ENCODE assay signal across 36 cellular contexts in the genomic region with DNA sequence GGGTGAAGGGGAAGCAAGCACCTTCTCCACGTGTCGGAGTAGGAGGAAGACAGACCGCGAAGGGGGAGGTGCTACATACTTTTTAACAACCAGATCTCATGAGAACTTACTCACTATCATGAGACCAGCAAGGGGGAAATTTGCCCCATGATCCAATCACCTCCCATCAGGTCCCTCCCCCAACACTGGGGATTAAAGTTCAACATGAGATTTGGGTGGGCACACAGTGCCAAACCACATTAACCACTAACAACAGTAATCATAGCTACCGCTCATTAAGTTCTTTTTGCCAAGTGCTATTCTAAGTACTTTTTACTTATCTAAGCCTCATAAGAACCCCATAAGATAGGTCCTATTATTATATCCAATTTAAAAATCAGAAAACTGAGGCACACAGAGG.
"Had no signal": no experiment of that assay in that cellular context is flagged by ENCODE, and none has a peak within 500 bp of the region (broad histone marks: within the 10 kb centered on the region; RNA-seq: fewer than 3 reads in every experiment).

No MANE protein-coding gene starts in this region.

- H3K4me1 ChIP-seq: ascending aorta, Peyer's patch had no signal

- H3K4me3 Mint-ChIP-seq: activated CD4-positive, alpha-beta T cell treated with anti-CD3 and anti-CD28 coated beads for 36 hours; activated CD4-positive, alpha-beta T cell treated with anti-CD3 and anti-CD28 coated beads, Interleukin-2, amount 10 ng/mL, durations not matched to agents 7 days and 5 days; activated CD8-positive, alpha-beta T cell treated with anti-CD3 and anti-CD28 coated beads, Interleukin-2, amount 10 ng/mL, durations not matched to agents 7 days and 5 days; activated naive CD4-positive, alpha-beta T cell treated with anti-CD3 and anti-CD28 coated beads, Interleukin-2, amount 50 U/mL, for 24 hours; activated naive CD8-positive, alpha-beta T cell treated with anti-CD3 and anti-CD28 coated beads, Interleukin-2, amount 10 ng/mL, durations not matched to agents 7 days and 5 days; activated T-cell treated with anti-CD3 and anti-CD28 coated beads, Interleukin-2, amount 50 U/mL, for 24 hours; T-helper 1 cell treated with Interleukin-12 subunit alpha and Interleukin-12 subunit beta and Interleukin-4 antibody, amounts not matched to agents 30 μg/mL and 1 μg/mL, for 36 hours; T-helper 2 cell treated with Interferon-gamma antibody and Interleukin-4, amounts not matched to agents 5 μg/mL and 100 μg/mL, for 36 hours; WTC11 had no signal

- H3K36me3 ChIP-seq: ascending aorta, Peyer's patch, SJSA1 had no signal

- H3K4me1 Mint-ChIP-seq: activated CD4-positive, alpha-beta T cell treated with anti-CD3 and anti-CD28 coated beads for 36 hours; activated CD4-positive, alpha-beta T cell treated with anti-CD3 and anti-CD28 coated beads, Interleukin-2, amount 10 ng/mL, durations not matched to agents 7 days and 5 days; activated naive CD4-positive, alpha-beta T cell treated with anti-CD3 and anti-CD28 coated beads, Interleukin-2, amount 50 U/mL, for 24 hours; activated naive CD8-positive, alpha-beta T cell treated with anti-CD3 and anti-CD28 coated beads, Interleukin-2, amount 10 ng/mL, durations not matched to agents 7 days and 5 days had no signal

- DNase-seq: activated CD4-positive, alpha-beta T cell treated with anti-CD3 and anti-CD28 coated beads for 36 hours; activated CD4-positive, alpha-beta T cell treated with anti-CD3 and anti-CD28 coated beads, Interleukin-2, amount 10 ng/mL, durations not matched to agents 7 days and 5 days; activated CD4-positive, alpha-beta T cell treated with anti-CD3 and anti-CD28 coated beads, Interleukin-2, amount 50 U/mL, for 48 hours; activated CD8-positive, alpha-beta T cell treated with anti-CD3 and anti-CD28 coated beads, Interleukin-2, amount 10 ng/mL, durations not matched to agents 7 days and 5 days; activated gamma-delta T cell; activated naive CD4-positive, alpha-beta T cell treated with Interleukin-2 at 50 U/mL for 16 hours; activated naive CD8-positive, alpha-beta T cell treated with anti-CD3 and anti-CD28 coated beads, Interleukin-2, amount 10 ng/mL, durations not matched to agents 7 days and 5 days; activated T-cell treated with anti-CD3 and anti-CD28 coated beads, Interleukin-2, amount 50 U/mL, for 24 hours; amygdala; Kasumi-1; KG1; MM.1S; MV-4-11; NCI-H1092 treated with DMSO at 0.1 percent for 48 hours; NCI-H1417; NCI-H146; NCI-H187; NCI-H2029 treated with DMSO at 0.1 percent for 48 hours; NCI-H2107; NCI-H2171; NCI-H510A; NCI-H748 treated with DMSO at 0.1 percent for 48 hours; NK-92 treated with Interleukin-12 subunit alpha and Interleukin-12 subunit beta, amount 100 ng/mL, for 24 hours; PC-3; Peyer's patch; RPMI8226; SHP77 treated with DMSO at 0.1 percent for 48 hours; SK-N-SH had no signal

- H3K9me3 ChIP-seq: ascending aorta, Peyer's patch, SJSA1, SK-N-SH had no signal

- H3K36me3 Mint-ChIP-seq: activated naive CD4-positive, alpha-beta T cell treated with anti-CD3 and anti-CD28 coated beads, Interleukin-2, amount 50 U/mL, for 24 hours; activated naive CD8-positive, alpha-beta T cell treated with anti-CD3 and anti-CD28 coated beads, Interleukin-2, amount 10 ng/mL, durations not matched to agents 7 days and 5 days; WTC11 had no signal

- H3K9me3 Mint-ChIP-seq: activated CD4-positive, alpha-beta T cell treated with anti-CD3 and anti-CD28 coated beads, Interleukin-2, amount 10 ng/mL, durations not matched to agents 7 days and 5 days; activated naive CD4-positive, alpha-beta T cell treated with anti-CD3 and anti-CD28 coated beads, Interleukin-2, amount 50 U/mL, for 24 hours; activated naive CD8-positive, alpha-beta T cell treated with anti-CD3 and anti-CD28 coated beads, Interleukin-2, amount 10 ng/mL, durations not matched to agents 7 days and 5 days; activated T-cell treated with anti-CD3 and anti-CD28 coated beads, Interleukin-2, amount 50 U/mL, for 24 hours; activated T-helper 2 cell treated with anti-CD3 and anti-CD28 coated beads, Interferon-gamma antibody, Interleukin-2, Interleukin-4, amounts not matched to agents 10 μg/mL and 5 μg/mL and 100 μg/mL, durations not matched to agents 14 hours and 24 hours and 36 hours; T-helper 1 cell treated with Interleukin-12 subunit alpha and Interleukin-12 subunit beta and Interleukin-4 antibody, amounts not matched to agents 30 μg/mL and 1 μg/mL, for 36 hours; T-helper 2 cell treated with Interferon-gamma antibody and Interleukin-4, amounts not matched to agents 5 μg/mL and 100 μg/mL, for 36 hours had no signal

- H3K27ac Mint-ChIP-seq: activated CD4-positive, alpha-beta T cell treated with anti-CD3 and anti-CD28 coated beads for 36 hours; activated CD4-positive, alpha-beta T cell treated with anti-CD3 and anti-CD28 coated beads, Interleukin-2, amount 10 ng/mL, durations not matched to agents 7 days and 5 days; activated CD8-positive, alpha-beta T cell treated with anti-CD3 and anti-CD28 coated beads, Interleukin-2, amount 10 ng/mL, durations not matched to agents 7 days and 5 days; activated naive CD4-positive, alpha-beta T cell treated with anti-CD3 and anti-CD28 coated beads, Interleukin-2, amount 50 U/mL, for 24 hours; activated naive CD8-positive, alpha-beta T cell treated with anti-CD3 and anti-CD28 coated beads, Interleukin-2, amount 10 ng/mL, durations not matched to agents 7 days and 5 days; activated T-cell treated with anti-CD3 and anti-CD28 coated beads, Interleukin-2, amount 50 U/mL, for 24 hours; activated T-helper 2 cell treated with anti-CD3 and anti-CD28 coated beads, Interferon-gamma antibody, Interleukin-2, Interleukin-4, amounts not matched to agents 10 μg/mL and 5 μg/mL and 100 μg/mL, durations not matched to agents 14 hours and 24 hours and 36 hours; T-helper 1 cell treated with Interleukin-12 subunit alpha and Interleukin-12 subunit beta and Interleukin-4 antibody, amounts not matched to agents 30 μg/mL and 1 μg/mL, for 36 hours; T-helper 2 cell treated with Interferon-gamma antibody and Interleukin-4, amounts not matched to agents 5 μg/mL and 100 μg/mL, for 36 hours; WTC11 had no signal

- H3K27me3 ChIP-seq: ascending aorta, Peyer's patch, SJSA1 had no signal

- ATAC-seq: activated CD4-positive, alpha-beta T cell treated with anti-CD3 and anti-CD28 coated beads for 36 hours; activated CD4-positive, CD25-positive, alpha-beta regulatory T cell treated with anti-CD3 and anti-CD28 coated beads, Interleukin-2, amount 50 U/mL, for 24 hours; activated CD8-positive, alpha-beta T cell treated with anti-CD3 and anti-CD28 coated beads, Interleukin-2, amount 10 ng/mL, durations not matched to agents 7 days and 5 days; PC-3; WTC11 had no signal

- H3K4me3 ChIP-seq: ascending aorta, Peyer's patch, SJSA1 had no signal

- H3K27ac ChIP-seq: ascending aorta, Peyer's patch, SJSA1 had no signal
